8 cellular contexts compared by ENCODE assay signal in genomic region chr22:17084554-17085276, GRCh38. TPM values are rescaled to one million over a fixed set of nuclear protein-coding genes. Genes with fewer than 3 reads are reported as not detected.
DNase-seq lines count a peak whose midpoint lies in the region; ATAC-seq and TF ChIP-seq lines count a peak whose summit lies in the region.

A gene with protein sequence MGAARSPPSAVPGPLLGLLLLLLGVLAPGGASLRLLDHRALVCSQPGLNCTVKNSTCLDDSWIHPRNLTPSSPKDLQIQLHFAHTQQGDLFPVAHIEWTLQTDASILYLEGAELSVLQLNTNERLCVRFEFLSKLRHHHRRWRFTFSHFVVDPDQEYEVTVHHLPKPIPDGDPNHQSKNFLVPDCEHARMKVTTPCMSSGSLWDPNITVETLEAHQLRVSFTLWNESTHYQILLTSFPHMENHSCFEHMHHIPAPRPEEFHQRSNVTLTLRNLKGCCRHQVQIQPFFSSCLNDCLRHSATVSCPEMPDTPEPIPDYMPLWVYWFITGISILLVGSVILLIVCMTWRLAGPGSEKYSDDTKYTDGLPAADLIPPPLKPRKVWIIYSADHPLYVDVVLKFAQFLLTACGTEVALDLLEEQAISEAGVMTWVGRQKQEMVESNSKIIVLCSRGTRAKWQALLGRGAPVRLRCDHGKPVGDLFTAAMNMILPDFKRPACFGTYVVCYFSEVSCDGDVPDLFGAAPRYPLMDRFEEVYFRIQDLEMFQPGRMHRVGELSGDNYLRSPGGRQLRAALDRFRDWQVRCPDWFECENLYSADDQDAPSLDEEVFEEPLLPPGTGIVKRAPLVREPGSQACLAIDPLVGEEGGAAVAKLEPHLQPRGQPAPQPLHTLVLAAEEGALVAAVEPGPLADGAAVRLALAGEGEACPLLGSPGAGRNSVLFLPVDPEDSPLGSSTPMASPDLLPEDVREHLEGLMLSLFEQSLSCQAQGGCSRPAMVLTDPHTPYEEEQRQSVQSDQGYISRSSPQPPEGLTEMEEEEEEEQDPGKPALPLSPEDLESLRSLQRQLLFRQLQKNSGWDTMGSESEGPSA (plus strand): TSS chr22:17085000. CDS start chr22:17085092, 92 bp downstream.

- H2BK120ac ChIP-seq in trophoblast cell (ENCODE audit: insufficient read depth, low read length, poor library complexity): peak within 1 kb of the TSS; percentile 70

- peak within 1 kb of the TSS; percentile 98 for H4K8ac ChIP-seq in trophoblast cell (ENCODE audit: low read depth, low read length)

- 1 to 2% (median 2%) methylated on average over 31 to 68 of the region's 68 CpGs for WGBS in heart left ventricle, 4 donors
- WGBS in trophoblast cell (ENCODE audit: extremely low coverage, insufficient coverage, insufficient read length): no CpG with 5 or more reads among the region's 68 CpGs
- 0% methylated on average over 45 to 52 of the region's 68 CpGs for WGBS in tibial nerve, 2 donors

- H3K4me1 ChIP-seq in adipocyte (ENCODE audit: control insufficient read depth, insufficient read depth, low read length) (peaks cover 26% of the 10 kb centered on the region), heart left ventricle (peaks cover 0 to 49% (median 16%) of the 10 kb centered on the region in 12 donors), trophoblast cell (ENCODE audit: control insufficient read depth in 1 of 2, insufficient read depth in 2 of 2, low read length in 2 of 2) (peaks cover 2 to 7% of the 10 kb centered on the region in 2 experiments), tibial nerve (peaks cover 0 to 30% (median 12%) of the 10 kb centered on the region in 4 donors)

- 0 out of 2 replicates have a peak, but pooled peaks cover 3% of the 10 kb centered on the region for H3F3A ChIP-seq in SU-DHL-6 (ENCODE audit: insufficient read depth)

- H3K9me2 ChIP-seq in SU-DHL-6 (replicated peaks; ENCODE audit: insufficient read depth, low read length): no peaks in the 10 kb centered on the region

- no peak within 1 kb of the TSS for H3K23ac ChIP-seq in trophoblast cell (ENCODE audit: low read length)

- H3K4me3 ChIP-seq in GM08714 (ENCODE audit: low read length) (peak within 1 kb of the TSS; percentile 84), SU-DHL-6 (ENCODE audit: insufficient read depth, low read length, poor library complexity, severe bottlenecking) (peak within 1 kb of the TSS; percentile 72), adipocyte (ENCODE audit: low read length) (peak within 1 kb of the TSS; percentile 90), heart left ventricle (peak within 1 kb of the TSS; percentile 71 to 98 (median 90)), trophoblast cell (ENCODE audit: low read depth, low read length) (peak within 1 kb of the TSS; percentile 91), tibial nerve (peak within 1 kb of the TSS; percentile 91 to 96 (median 93))

- intact Hi-C loops in heart left ventricle (cut with DNase I): loop anchor here in 5 of 10 donors (2.0 to 10.0 kb wide), 6 partner anchors 73 to 560 kb away; partner anchors contain the start of gene HDHD5 (in 2 of the 5)

- TF ChIP-seq POLR2A in heart left ventricle (IDR thresholded peaks at IDR 0.05) (peak in 1 of 2 donors; percentile 87), tibial nerve (IDR thresholded peaks at IDR 0.05) (peak in 1 of 2 donors; percentile 63)

- H3K4ac ChIP-seq in trophoblast cell (ENCODE audit: low read depth, low read length): peak within 1 kb of the TSS; percentile 68

- H3K18ac ChIP-seq in trophoblast cell (ENCODE audit: low read length): peak within 1 kb of the TSS; percentile 87

- no peak for TF ChIP-seq CTCF in SU-DHL-6 (IDR thresholded peaks at IDR 0.05; ENCODE audit: insufficient read depth, low read length, poor library complexity, severe bottlenecking)
- no peak for TF ChIP-seq CTCF in heart left ventricle (IDR thresholded peaks at IDR 0.05)
- no peak for TF ChIP-seq CTCF in tibial nerve (IDR thresholded peaks at IDR 0.05)

- ATAC-seq in HG02571 (IDR thresholded peaks at IDR 0.05; ENCODE audit: unreplicated experiment) (peak; percentile 88), heart left ventricle (peak; percentile 99 to 100 (median 99))

- H3K9ac ChIP-seq in SU-DHL-6 (ENCODE audit: low read length) (peak within 1 kb of the TSS; percentile 81), adipocyte (ENCODE audit: low read length) (peak within 1 kb of the TSS; percentile 95), trophoblast cell (ENCODE audit: low read length) (peak within 1 kb of the TSS; percentile 84)

- peak in 1 of 2 donors; percentile 60 for TF ChIP-seq EP300 in tibial nerve (IDR thresholded peaks at IDR 0.05)

- peak within 1 kb of the TSS; percentile 92 for H4K12ac ChIP-seq in trophoblast cell (ENCODE audit: low read depth, low read length)

- peak within 1 kb of the TSS; percentile 95 for H3K14ac ChIP-seq in trophoblast cell (ENCODE audit: low read length)

- H3K27me3 ChIP-seq in SU-DHL-6 (ENCODE audit: low read length) (no peaks in the 10 kb centered on the region), adipocyte (replicated peaks; ENCODE audit: control insufficient read depth, insufficient read depth, low read length) (no peaks in the 10 kb centered on the region), heart left ventricle (no peaks in the 10 kb centered on the region), trophoblast cell (ENCODE audit: insufficient read depth, low read length) (peaks cover 10% of the 10 kb centered on the region), tibial nerve (no peaks in the 10 kb centered on the region)

- H4K91ac ChIP-seq in trophoblast cell (ENCODE audit: low read depth, low read length): peak within 1 kb of the TSS; percentile 86

- peak within 1 kb of the TSS; percentile 10 for H2AK5ac ChIP-seq in trophoblast cell (ENCODE audit: low read length)

- peak within 1 kb of the TSS; percentile 32; the same call in 1 of the 2 replicates for H3K27ac ChIP-seq in SU-DHL-6 (ENCODE audit: low read depth, low read length)
- H3K27ac ChIP-seq in heart left ventricle: peak within 1 kb of the TSS; percentile 67 to 98 (median 86)
- no peak within 1 kb of the TSS for H3K27ac ChIP-seq in trophoblast cell (ENCODE audit: low read depth, low read length)
- peak within 1 kb of the TSS; percentile 34 to 95 (median 88) for H3K27ac ChIP-seq in tibial nerve

- H3K36me3 ChIP-seq in SU-DHL-6 (ENCODE audit: low read length) (no peaks in the 10 kb centered on the region), adipocyte (ENCODE audit: control insufficient read depth, insufficient read depth, low read length, severe bottlenecking) (no peaks in the 10 kb centered on the region), heart left ventricle (no peaks in the 10 kb centered on the region), trophoblast cell (ENCODE audit: control insufficient read depth in 1 of 2, insufficient read depth in 2 of 2, low read length in 2 of 2) (no peaks in the 10 kb centered on the region), tibial nerve (no peaks in the 10 kb centered on the region)

- no peaks in the 10 kb centered on the region for H3K79me2 ChIP-seq in SU-DHL-6 (ENCODE audit: insufficient read depth, low read length)
- peaks cover 8% of the 10 kb centered on the region for H3K79me2 ChIP-seq in trophoblast cell (ENCODE audit: control insufficient read depth, insufficient read depth, low read length, poor library complexity)

- H3K9me3 ChIP-seq in SU-DHL-6 (ENCODE audit: insufficient read depth, low read length): no peaks in the 10 kb centered on the region
- H3K9me3 ChIP-seq in adipocyte (ENCODE audit: control insufficient read depth, low read length): no peaks in the 10 kb centered on the region
- H3K9me3 ChIP-seq in heart left ventricle: no peaks in the 10 kb centered on the region
- peaks cover 3% of the 10 kb centered on the region for H3K9me3 ChIP-seq in trophoblast cell (ENCODE audit: insufficient read depth, low read depth, low read length)
- H3K9me3 ChIP-seq in tibial nerve: no peaks in the 10 kb centered on the region

- H2BK12ac ChIP-seq in trophoblast cell (ENCODE audit: low read length): no peak within 1 kb of the TSS

- peaks cover 10% of the 10 kb centered on the region for H3K79me1 ChIP-seq in trophoblast cell (ENCODE audit: low read length)

- H4K20me1 ChIP-seq in SU-DHL-6 (ENCODE audit: low read depth, low read length): no peaks in the 10 kb centered on the region

- H2BK5ac ChIP-seq in trophoblast cell (ENCODE audit: low read depth, low read length, poor library complexity): peak within 1 kb of the TSS; percentile 41

- DNase-seq in NCI-H1092 treated with DMSO at 0.1 percent for 48 hours (lab: John Stamatoyannopoulos, UW) (peak; percentile 66), adipocyte (ENCODE audit: low read depth) (peak; percentile 95), heart left ventricle (peak; percentile 92 to 95 (median 93)), trophoblast cell (peak; percentile 89 to 90), tibial nerve (ENCODE audit: low spot score in 2 of 2) (peak; percentile 78 to 88)

- H2AFZ ChIP-seq in SU-DHL-6 (ENCODE audit: low read depth, low read length, severe bottlenecking): peak within 1 kb of the TSS; percentile 87
- peak within 1 kb of the TSS; percentile 94 for H2AFZ ChIP-seq in trophoblast cell (ENCODE audit: insufficient read depth, low read length, poor library complexity)

- H3K4me2 ChIP-seq in SU-DHL-6 (ENCODE audit: low read depth, low read length, poor library complexity, severe bottlenecking): peak within 1 kb of the TSS; percentile 62
- H3K4me2 ChIP-seq in trophoblast cell (ENCODE audit: low read length): peak within 1 kb of the TSS; percentile 95

RNA-seq across cellular contexts. Expression of the gene that starts here (rescaled TPM):
- total RNA-seq in heart left ventricle (10 to 100 TPM in 3 of 9 donors, 1 to 10 TPM in 6; 5.8 to 23.1 (median 9.4) TPM), tibial nerve (10 to 100 TPM; 17.8 to 24.6 (median 20.0) TPM)
- 1 to 10 TPM; 3.1 to 7.8 TPM for polyA plus RNA-seq in heart left ventricle
- 7.2 and 8.2 TPM in 2 replicates for polyA plus RNA-seq in trophoblast cell (2013)
